In genomic region chr17:54381482-54381881, GRCh38 we compare ENCODE assay signal across 9 cellular contexts.
"Had no signal": no experiment of that assay in that cellular context is flagged by ENCODE, and none has a peak within 500 bp of the region (broad histone marks: within the 10 kb centered on the region; RNA-seq: fewer than 3 reads in every experiment).

No MANE protein-coding gene starts in this region.

- FAIRE-seq: H54, HTR-8/SVneo had no signal

- H3K9me3 Mint-ChIP-seq: H9 had no signal

- H2AFZ ChIP-seq: GM23248 had no signal

- H3K9ac ChIP-seq: GM23248, KMS-11 had no signal

- H3K4me3 Mint-ChIP-seq: H9 had no signal

- DNase-seq: GM23248, GOT3, H9, HCEC 1CT, Karpas-422, KBM-7 had no signal

- H3K27ac Mint-ChIP-seq: H9 had no signal

- H3K4me1 Mint-ChIP-seq: H9 had no signal

- H3K4me2 ChIP-seq: KMS-11 had no signal

- H3K27ac ChIP-seq: GM23248, KMS-11 had no signal

- H3K4me3 ChIP-seq: GM23248 had no signal
